15 cellular contexts compared by ENCODE assay signal in genomic region chr1:54225986-54226559, GRCh38.
"Had no signal": no experiment of that assay in that cellular context is flagged by ENCODE, and none has a peak within 500 bp of the region (broad histone marks: within the 10 kb centered on the region; RNA-seq: fewer than 3 reads in every experiment).

No MANE protein-coding gene starts in this region.

- H3K27me3 Mint-ChIP-seq: T-cell had no signal

- H3K9ac ChIP-seq: SK-N-SH had no signal

- H3K4me3 ChIP-seq: colonic mucosa, right atrium auricular region, skin epidermis, upper lobe of right lung had no signal

- H3K27ac ChIP-seq: colonic mucosa, right atrium auricular region, skin epidermis, upper lobe of right lung had no signal

- H3K27me3 ChIP-seq: colonic mucosa, right atrium auricular region, upper lobe of right lung had no signal

- H3K4me1 ChIP-seq: colonic mucosa, upper lobe of right lung had no signal

- H3K9me3 ChIP-seq: colonic mucosa, right atrium auricular region, SK-N-SH, upper lobe of right lung had no signal

- H3K27ac Mint-ChIP-seq: T-cell had no signal

- ATAC-seq: activated CD4-positive, CD25-positive, alpha-beta regulatory T cell treated with anti-CD3 and anti-CD28 coated beads, Interleukin-2, amount 50 U/mL, for 24 hours; stimulated activated naive CD8-positive, alpha-beta T cell treated with anti-CD3 and anti-CD28 coated beads, Interleukin-15, Interleukin-2, amounts not matched to agents 100 U/mL and 50 U/mL, for 24 hours; T-cell; upper lobe of right lung had no signal

- H3K9me3 Mint-ChIP-seq: T-cell had no signal

- H3K4me3 Mint-ChIP-seq: T-cell had no signal

- H3K36me3 ChIP-seq: colonic mucosa, right atrium auricular region had no signal

- DNase-seq: activated CD4-positive, alpha-beta T cell treated with anti-CD3 and anti-CD28 coated beads, Interleukin-2, amount 50 U/mL, for 4 hours; activated naive CD4-positive, alpha-beta T cell treated with anti-CD3 and anti-CD28 coated beads, Interleukin-2, amount 50 U/mL, for 16 hours; activated T-cell treated with anti-CD3 and anti-CD28 coated beads for 4 hours; colonic mucosa; foreskin fibroblast; stimulated activated CD4-positive, alpha-beta T cell treated with anti-CD3 and anti-CD28 coated beads, Interleukin-4, amount 100 ng/mL, for 4 hours; stimulated activated CD8-positive, alpha-beta memory T cell treated with anti-CD3 and anti-CD28 coated beads, Interleukin-4, amount 100 ng/mL, for 48 hours; stimulated activated naive CD8-positive, alpha-beta T cell treated with anti-CD3 and anti-CD28 coated beads, Interleukin-15, Interleukin-2, amounts not matched to agents 100 U/mL and 50 U/mL, for 24 hours; T-cell; T-helper 9 cell; upper lobe of right lung had no signal
